In genomic region chr15:60255390-60255789, GRCh38 we compare ENCODE assay signal across 9 cellular contexts.
DNase-seq lines count a peak whose midpoint lies in the region; ATAC-seq and TF ChIP-seq lines count a peak whose summit lies in the region.
"Had no signal": no experiment of that assay in that cellular context is flagged by ENCODE, and none has a peak within 500 bp of the region (broad histone marks: within the 10 kb centered on the region; RNA-seq: fewer than 3 reads in every experiment).

No MANE protein-coding gene starts in this region.

- DNase-seq in activated naive CD4-positive, alpha-beta T cell treated with anti-CD3 and anti-CD28 coated beads for 36 hours, result peak; percentile 59
- DNase-seq in activated naive CD4-positive, alpha-beta T cell treated with anti-CD3 and anti-CD28 coated beads, Interleukin-2, amount 50 U/mL, for 16 hours, result no peak
- DNase-seq in RWPE1 (ENCODE audit: low spot score) (peak; percentile 74), mucosa of descending colon (peak in 1 of 3 donors; percentile 16), heart right ventricle (no peak), cerebellar nuclear complex (lab: John Stamatoyannopoulos, UW) (no peak), NCI-H510A (lab: John Stamatoyannopoulos, UW) (no peak)
- DNase-seq: DND-41 had no signal

- peaks cover 26% of the 10 kb centered on the region for H3K27me3 Mint-ChIP-seq in activated naive CD4-positive, alpha-beta T cell treated with anti-CD3 and anti-CD28 coated beads for 36 hours (ENCODE audit: low read depth)

- POLR2A ChIA-PET in RWPE1 (lab: Yijun Ruan, JAX; ENCODE audit: low non-redundant PET), result no interaction called here

- intact Hi-C loops in activated naive CD4-positive, alpha-beta T cell treated with anti-CD3 and anti-CD28 coated beads for 36 hours (cut with micrococcal nuclease), result loop anchor here (2.0 to 10.0 kb wide), 2 partner anchors 261 to 337 kb away; no protein-coding TSS in a partner anchor
- intact Hi-C loops in mucosa of descending colon (cut with DNase I, micrococcal nuclease), result no loop called here
- intact Hi-C loops in heart right ventricle (cut with DNase I), result no loop called here

- no peaks in the 10 kb centered on the region for H3K36me3 Mint-ChIP-seq in activated naive CD4-positive, alpha-beta T cell treated with anti-CD3 and anti-CD28 coated beads for 36 hours (ENCODE audit: low read depth)

- TF ChIP-seq CTCF in RWPE1 (conservative IDR thresholded peaks at IDR 0.05; ENCODE audit: low read depth), result no peak
- TF ChIP-seq CTCF in mucosa of descending colon (IDR thresholded peaks at IDR 0.05), result no peak
- no peak for TF ChIP-seq CTCF in heart right ventricle (IDR thresholded peaks at IDR 0.05)

- peaks cover 6% of the 10 kb centered on the region for H3K4me1 Mint-ChIP-seq in activated naive CD4-positive, alpha-beta T cell treated with anti-CD3 and anti-CD28 coated beads for 36 hours (ENCODE audit: low read depth)

- H3K4me3 ChIP-seq in mucosa of descending colon (no peak overlapping the region), heart right ventricle (no peak overlapping the region)

- 41 to 57% methylated on average over 2 of the region's 2 CpGs for WGBS in heart right ventricle, 2 donors

- H3K4me1 ChIP-seq in mucosa of descending colon (ENCODE audit: low read depth), result no peaks in the 10 kb centered on the region
- no peaks in the 10 kb centered on the region for H3K4me1 ChIP-seq in heart right ventricle

- no peak overlapping the region for H3K27ac ChIP-seq in RWPE1
- no peak overlapping the region for H3K27ac ChIP-seq in heart right ventricle

- ATAC-seq in HG02943 (IDR thresholded peaks at IDR 0.05; ENCODE audit: low read depth, unreplicated experiment), result peak; percentile 84
- peak; percentile 83 for ATAC-seq in mucosa of descending colon
- ATAC-seq in heart right ventricle, result no peak

- no peak overlapping the region for H3K27ac Mint-ChIP-seq in activated naive CD4-positive, alpha-beta T cell treated with anti-CD3 and anti-CD28 coated beads for 36 hours

- H3K9me3 ChIP-seq in mucosa of descending colon (no peaks in the 10 kb centered on the region), heart right ventricle (no peaks in the 10 kb centered on the region)

- peaks cover 0 to 21% (median 12%) of the 10 kb centered on the region in 7 donors for H3K27me3 ChIP-seq in heart right ventricle

- no peaks in the 10 kb centered on the region for H3K36me3 ChIP-seq in mucosa of descending colon (ENCODE audit: low read depth)
- H3K36me3 ChIP-seq in heart right ventricle, result no peaks in the 10 kb centered on the region

- H3K4me3 Mint-ChIP-seq in activated naive CD4-positive, alpha-beta T cell treated with anti-CD3 and anti-CD28 coated beads for 36 hours, result no peak overlapping the region

- H3K9me3 Mint-ChIP-seq in activated naive CD4-positive, alpha-beta T cell treated with anti-CD3 and anti-CD28 coated beads for 36 hours, result no peaks in the 10 kb centered on the region

- CTCF ChIA-PET in activated naive CD4-positive, alpha-beta T cell treated with anti-CD3 and anti-CD28 coated beads for 36 hours (lab: Charles Lee), result no interaction called here
- CTCF ChIA-PET in RWPE1 (lab: Yijun Ruan, JAX), result no interaction called here

Comparison
In these comparisons a context has a peak if more than half of its experiments do, and no peak if none do; other contexts are left out.
1. DNase-seq: peak in activated naive CD4-positive, alpha-beta T cell treated with anti-CD3 and anti-CD28 coated beads for 36 hours (single experiment) and RWPE1 (single experiment); none in activated naive CD4-positive, alpha-beta T cell treated with anti-CD3 and anti-CD28 coated beads, Interleukin-2, amount 50 U/mL, for 16 hours (single experiment), heart right ventricle (0 of 2), cerebellar nuclear complex (0 of 2) and NCI-H510A (single experiment).
2. ATAC-seq: peak in HG02943 (single experiment) and mucosa of descending colon (single experiment); none in heart right ventricle (0 of 8).